In genomic region chr11:98130117-98130625, GRCh38 we compare ENCODE assay signal across 38 cellular contexts.
"Had no signal": no experiment of that assay in that cellular context is flagged by ENCODE, and none has a peak within 500 bp of the region (broad histone marks: within the 10 kb centered on the region; RNA-seq: fewer than 3 reads in every experiment).

No MANE protein-coding gene starts in this region.

- H3K27ac ChIP-seq: adrenal gland, ascending aorta, body of pancreas, brain microvascular endothelial cell, breast epithelium, cardiac muscle cell had no signal

- H3K27ac Mint-ChIP-seq: activated naive CD4-positive, alpha-beta T cell treated with anti-CD3 and anti-CD28 coated beads for 36 hours; activated naive CD4-positive, alpha-beta T cell treated with anti-CD3 and anti-CD28 coated beads, Interleukin-2, amount 50 U/mL, for 24 hours; activated naive CD4-positive, alpha-beta T cell treated with anti-CD3 and anti-CD28 coated beads, Interleukin-2, amount 50 U/mL, for 72 hours; activated naive CD8-positive, alpha-beta T cell; activated naive CD8-positive, alpha-beta T cell treated with anti-CD3 and anti-CD28 coated beads for 36 hours; activated naive CD8-positive, alpha-beta T cell treated with anti-CD3 and anti-CD28 coated beads, Interleukin-2, amount 10 ng/mL, durations not matched to agents 7 days and 5 days; activated naive CD8-positive, alpha-beta T cell treated with anti-CD3 and anti-CD28 coated beads, Interleukin-2, amount 50 U/mL, for 24 hours; activated T-cell treated with anti-CD3 and anti-CD28 coated beads, Interleukin-2, amount 50 U/mL, for 24 hours; activated T-cell treated with anti-CD3 and anti-CD28 coated beads, Interleukin-2, amount 50 U/mL, for 72 hours; activated T-helper 1 cell treated with anti-CD3 and anti-CD28 coated beads, Interleukin-12 subunit alpha, Interleukin-12 subunit beta, Interleukin-2, Interleukin-4 antibody, amounts not matched to agents 30 ng/mL and 10 ng/mL and 1 ng/mL, durations not matched to agents 14 hours and 24 hours and 36 hours; activated T-helper 17 cell treated with anti-CD3 and anti-CD28 coated beads, Interleukin-2, amount 50 U/mL, for 72 hours; activated T-helper 2 cell treated with anti-CD3 and anti-CD28 coated beads, Interferon-gamma antibody, Interleukin-2, Interleukin-4, amounts not matched to agents 10 μg/mL and 5 μg/mL and 100 μg/mL, durations not matched to agents 14 hours and 24 hours and 36 hours; brain had no signal

- H3K4me1 Mint-ChIP-seq: activated naive CD4-positive, alpha-beta T cell treated with anti-CD3 and anti-CD28 coated beads, Interleukin-2, amount 50 U/mL, for 24 hours; activated naive CD8-positive, alpha-beta T cell treated with anti-CD3 and anti-CD28 coated beads for 36 hours; activated naive CD8-positive, alpha-beta T cell treated with anti-CD3 and anti-CD28 coated beads, Interleukin-2, amount 10 ng/mL, durations not matched to agents 7 days and 5 days; activated naive CD8-positive, alpha-beta T cell treated with anti-CD3 and anti-CD28 coated beads, Interleukin-2, amount 50 U/mL, for 24 hours; activated T-helper 17 cell treated with anti-CD3 and anti-CD28 coated beads, Interleukin-2, amount 50 U/mL, for 72 hours; brain; central memory CD8-positive, alpha-beta T cell had no signal

- H3K36me3 Mint-ChIP-seq: activated naive CD4-positive, alpha-beta T cell treated with anti-CD3 and anti-CD28 coated beads, Interleukin-2, amount 50 U/mL, for 24 hours; activated naive CD4-positive, alpha-beta T cell treated with anti-CD3 and anti-CD28 coated beads, Interleukin-2, amount 50 U/mL, for 72 hours; activated naive CD8-positive, alpha-beta T cell; activated naive CD8-positive, alpha-beta T cell treated with anti-CD3 and anti-CD28 coated beads for 36 hours; activated naive CD8-positive, alpha-beta T cell treated with anti-CD3 and anti-CD28 coated beads, Interleukin-2, amount 10 ng/mL, durations not matched to agents 7 days and 5 days; brain had no signal

- DNase-seq: activated effector memory CD4-positive, alpha-beta T cell treated with anti-CD3 and anti-CD28 coated beads, Interleukin-2, amount 50 U/mL, for 16 hours; activated effector memory CD4-positive, alpha-beta T cell treated with Interleukin-2 at 50 U/mL for 16 hours; activated gamma-delta T cell; activated gamma-delta T cell treated with Interleukin-2 at 50 U/mL for 16 hours; activated naive CD4-positive, alpha-beta T cell; activated naive CD4-positive, alpha-beta T cell treated with anti-CD3 and anti-CD28 coated beads for 36 hours; activated naive CD4-positive, alpha-beta T cell treated with anti-CD3 and anti-CD28 coated beads, Interleukin-2, amount 50 U/mL, for 16 hours; activated naive CD4-positive, alpha-beta T cell treated with Interleukin-2 at 50 U/mL for 16 hours; activated naive CD8-positive, alpha-beta T cell treated with anti-CD3 and anti-CD28 coated beads for 36 hours; activated naive CD8-positive, alpha-beta T cell treated with anti-CD3 and anti-CD28 coated beads, Interleukin-2, amount 10 ng/mL, durations not matched to agents 7 days and 5 days; activated naive CD8-positive, alpha-beta T cell treated with anti-CD3 and anti-CD28 coated beads, Interleukin-2, amount 50 U/mL, for 24 hours; activated T-cell treated with anti-CD3 and anti-CD28 coated beads, Interleukin-2, amount 50 U/mL, for 1 hour; activated T-cell treated with anti-CD3 and anti-CD28 coated beads, Interleukin-2, amount 50 U/mL, for 24 hours; activated T-cell treated with anti-CD3 and anti-CD28 coated beads, Interleukin-2, amount 50 U/mL, for 4 hours; activated T-cell treated with anti-CD3 and anti-CD28 coated beads, Interleukin-2, amount 50 U/mL, for 48 hours; activated T-cell treated with anti-CD3 and anti-CD28 coated beads, Interleukin-2, amount 50 U/mL, for 72 hours; adrenal gland; amniotic stem cell; amygdala; anterior cingulate cortex; aorta; body of pancreas; brain microvascular endothelial cell; central memory CD4-positive, alpha-beta T cell; cerebellar nuclear complex had no signal

- H3K9me3 ChIP-seq: adrenal gland, ascending aorta, body of pancreas had no signal

- H3K27me3 ChIP-seq: adrenal gland, ascending aorta, body of pancreas, brain microvascular endothelial cell, breast epithelium, cardiac muscle cell had no signal

- H3K36me3 ChIP-seq: adrenal gland, ascending aorta, brain microvascular endothelial cell, breast epithelium, cardiac muscle cell had no signal

- H3K9me3 Mint-ChIP-seq: activated naive CD4-positive, alpha-beta T cell treated with anti-CD3 and anti-CD28 coated beads, Interleukin-2, amount 50 U/mL, for 24 hours had no signal

- FAIRE-seq: astrocyte, bronchial epithelial cell had no signal

- ATAC-seq: activated naive CD4-positive, alpha-beta T cell treated with anti-CD3 and anti-CD28 coated beads, Interleukin-2, amount 50 U/mL, for 72 hours; activated naive CD8-positive, alpha-beta T cell treated with anti-CD3 and anti-CD28 coated beads, Interleukin-2, amount 50 U/mL, for 24 hours; activated T-cell treated with anti-CD3 and anti-CD28 coated beads, Interleukin-2, amount 50 U/mL, for 4 hours; activated T-cell treated with anti-CD3 and anti-CD28 coated beads, Interleukin-2, amount 50 U/mL, for 72 hours; activated T-helper 17 cell treated with anti-CD3 and anti-CD28 coated beads, Interleukin-2, amount 50 U/mL, for 72 hours; body of pancreas had no signal

- H3K4me1 ChIP-seq: adrenal gland, ascending aorta, body of pancreas, breast epithelium had no signal

- H3K4me3 Mint-ChIP-seq: activated naive CD4-positive, alpha-beta T cell treated with anti-CD3 and anti-CD28 coated beads for 36 hours; activated naive CD4-positive, alpha-beta T cell treated with anti-CD3 and anti-CD28 coated beads, Interleukin-2, amount 50 U/mL, for 24 hours; activated naive CD8-positive, alpha-beta T cell; activated naive CD8-positive, alpha-beta T cell treated with anti-CD3 and anti-CD28 coated beads for 36 hours; activated naive CD8-positive, alpha-beta T cell treated with anti-CD3 and anti-CD28 coated beads, Interleukin-2, amount 10 ng/mL, durations not matched to agents 7 days and 5 days; activated naive CD8-positive, alpha-beta T cell treated with anti-CD3 and anti-CD28 coated beads, Interleukin-2, amount 50 U/mL, for 24 hours; activated T-cell treated with anti-CD3 and anti-CD28 coated beads, Interleukin-2, amount 50 U/mL, for 24 hours; activated T-cell treated with anti-CD3 and anti-CD28 coated beads, Interleukin-2, amount 50 U/mL, for 4 hours; activated T-cell treated with anti-CD3 and anti-CD28 coated beads, Interleukin-2, amount 50 U/mL, for 72 hours; activated T-helper 1 cell treated with anti-CD3 and anti-CD28 coated beads, Interleukin-12 subunit alpha, Interleukin-12 subunit beta, Interleukin-2, Interleukin-4 antibody, amounts not matched to agents 30 ng/mL and 10 ng/mL and 1 ng/mL, durations not matched to agents 14 hours and 24 hours and 36 hours; activated T-helper 17 cell treated with anti-CD3 and anti-CD28 coated beads, Interleukin-2, amount 50 U/mL, for 72 hours; brain; central memory CD8-positive, alpha-beta T cell had no signal

- H3K4me3 ChIP-seq: adrenal gland, ascending aorta, body of pancreas, breast epithelium, cardiac muscle cell had no signal

- H3K27me3 Mint-ChIP-seq: activated naive CD4-positive, alpha-beta T cell treated with anti-CD3 and anti-CD28 coated beads, Interleukin-2, amount 50 U/mL, for 24 hours; activated naive CD8-positive, alpha-beta T cell; activated naive CD8-positive, alpha-beta T cell treated with anti-CD3 and anti-CD28 coated beads for 36 hours; activated naive CD8-positive, alpha-beta T cell treated with anti-CD3 and anti-CD28 coated beads, Interleukin-2, amount 10 ng/mL, durations not matched to agents 7 days and 5 days; activated naive CD8-positive, alpha-beta T cell treated with anti-CD3 and anti-CD28 coated beads, Interleukin-2, amount 50 U/mL, for 24 hours; activated T-cell treated with anti-CD3 and anti-CD28 coated beads, Interleukin-2, amount 50 U/mL, for 24 hours; activated T-helper 17 cell treated with anti-CD3 and anti-CD28 coated beads, Interleukin-2, amount 50 U/mL, for 72 hours; brain; central memory CD8-positive, alpha-beta T cell had no signal
